Comparison of ENCODE assay signal across 9 cellular contexts in genomic region chr17:12545877-12546513, GRCh38.
DNase-seq lines count a peak whose midpoint lies in the region; ATAC-seq and TF ChIP-seq lines count a peak whose summit lies in the region.
"Had no signal": no experiment of that assay in that cellular context is flagged by ENCODE, and none has a peak within 500 bp of the region (broad histone marks: within the 10 kb centered on the region; RNA-seq: fewer than 3 reads in every experiment).

No MANE protein-coding gene starts in this region.

- intact Hi-C loops in prostate gland (cut with DNase I) = loop anchor here (10.0 kb wide), 1 partner anchor 291 kb away; no protein-coding TSS in a partner anchor

- peak; percentile 22; the same call in 1 of the 2 replicates for TF ChIP-seq RAD21 in Ishikawa (IDR thresholded peaks at IDR 0.05; ENCODE audit: low read depth)

- H3K27ac ChIP-seq in SU-DHL-6 (ENCODE audit: low read depth, low read length) (no peak overlapping the region), prostate gland (no peak overlapping the region)
- H3K27ac ChIP-seq: skin epidermis had no signal

- H3K27me3 ChIP-seq in SU-DHL-6 (ENCODE audit: low read length) (no peaks in the 10 kb centered on the region), prostate gland (replicated peaks; ENCODE audit: insufficient read depth) (no peaks in the 10 kb centered on the region)

- DNase-seq in COLO829 (ENCODE audit: low spot score) (peak; percentile 42), germinal center (ENCODE audit: low spot score) (peak; percentile 46), prostate gland (ENCODE audit: low spot score) (no peak)

- H3K79me2 ChIP-seq in SU-DHL-6 (ENCODE audit: insufficient read depth, low read length) = no peaks in the 10 kb centered on the region

- no peaks in the 10 kb centered on the region for H3K4me1 ChIP-seq in prostate gland (replicated peaks)

- no peak for TF ChIP-seq POLR2A in prostate gland (IDR thresholded peaks at IDR 0.05)

- TF ChIP-seq CTCF in SU-DHL-6 (IDR thresholded peaks at IDR 0.05; ENCODE audit: insufficient read depth, low read length, poor library complexity, severe bottlenecking) (peak; percentile 69), prostate gland (IDR thresholded peaks at IDR 0.05) (peak in 3 of 4 experiments; percentile 36 to 60 (median 50))

- H3K9me3 ChIP-seq in SU-DHL-6 (ENCODE audit: insufficient read depth, low read length) (no peaks in the 10 kb centered on the region), prostate gland (no peaks in the 10 kb centered on the region)

- H3K4me2 ChIP-seq in SU-DHL-6 (ENCODE audit: low read depth, low read length, poor library complexity, severe bottlenecking) = no peak overlapping the region

- H3F3A ChIP-seq in SU-DHL-6 (ENCODE audit: insufficient read depth) = no peaks in the 10 kb centered on the region

- H3K4me3 ChIP-seq in SU-DHL-6 (ENCODE audit: insufficient read depth, low read length, poor library complexity, severe bottlenecking) = no peak overlapping the region
- H3K4me3 ChIP-seq in prostate gland = no peak overlapping the region
- H3K4me3 ChIP-seq: skin epidermis had no signal

- H3K9ac ChIP-seq in SU-DHL-6 (ENCODE audit: low read length) = no peak overlapping the region

- TF ChIP-seq EP300 in Ishikawa (IDR thresholded peaks at IDR 0.05; ENCODE audit: borderline replicate concordance) = no peak

- ATAC-seq in GM18870 (IDR thresholded peaks at IDR 0.05; ENCODE audit: unreplicated experiment) = peak; percentile 78
- ATAC-seq in GM18873 (IDR thresholded peaks at IDR 0.05; ENCODE audit: low FRiP score, unreplicated experiment) = no peak
- ATAC-seq in GM21367 (IDR thresholded peaks at IDR 0.05; ENCODE audit: unreplicated experiment) = no peak

- H4K20me1 ChIP-seq in SU-DHL-6 (ENCODE audit: low read depth, low read length) = no peaks in the 10 kb centered on the region

- H3K36me3 ChIP-seq in SU-DHL-6 (ENCODE audit: low read length) (no peaks in the 10 kb centered on the region), prostate gland (no peaks in the 10 kb centered on the region)

- no peaks in the 10 kb centered on the region for H3K9me2 ChIP-seq in SU-DHL-6 (replicated peaks; ENCODE audit: insufficient read depth, low read length)

- H2AFZ ChIP-seq in SU-DHL-6 (ENCODE audit: low read depth, low read length, severe bottlenecking) = no peak overlapping the region

- 41% methylated on average over 9 of the region's 9 CpGs for WGBS in prostate gland

TF ChIP-seq in Ishikawa, 13 proteins besides CTCF, POLR2A, EP300 and RAD21:
- TF ChIP-seq CREB1 (IDR thresholded peaks at IDR 0.05; ENCODE audit: low read depth) (no peak), TAF1 (IDR thresholded peaks at IDR 0.05; ENCODE audit: low read depth) (no peak), YY1 (IDR thresholded peaks at IDR 0.05; ENCODE audit: low read depth) (no peak), CEBPB (IDR thresholded peaks at IDR 0.05) (no peak), TCF12 (IDR thresholded peaks at IDR 0.05; ENCODE audit: low read depth) (no peak), MAX (IDR thresholded peaks at IDR 0.05) (no peak), EGR1 (IDR thresholded peaks at IDR 0.05) (no peak), USF1 (IDR thresholded peaks at IDR 0.05) (no peak), NFIC (IDR thresholded peaks at IDR 0.05) (no peak), REST (IDR thresholded peaks at IDR 0.05; ENCODE audit: low read depth) (no peak), FOXM1 (IDR thresholded peaks at IDR 0.05; ENCODE audit: borderline replicate concordance, low read depth) (no peak), ZBTB7A (IDR thresholded peaks at IDR 0.05; ENCODE audit: low read depth) (no peak), TEAD4 (IDR thresholded peaks at IDR 0.05) (no peak)
